ENCODE assay signal across 8 cellular contexts in the genomic region with DNA sequence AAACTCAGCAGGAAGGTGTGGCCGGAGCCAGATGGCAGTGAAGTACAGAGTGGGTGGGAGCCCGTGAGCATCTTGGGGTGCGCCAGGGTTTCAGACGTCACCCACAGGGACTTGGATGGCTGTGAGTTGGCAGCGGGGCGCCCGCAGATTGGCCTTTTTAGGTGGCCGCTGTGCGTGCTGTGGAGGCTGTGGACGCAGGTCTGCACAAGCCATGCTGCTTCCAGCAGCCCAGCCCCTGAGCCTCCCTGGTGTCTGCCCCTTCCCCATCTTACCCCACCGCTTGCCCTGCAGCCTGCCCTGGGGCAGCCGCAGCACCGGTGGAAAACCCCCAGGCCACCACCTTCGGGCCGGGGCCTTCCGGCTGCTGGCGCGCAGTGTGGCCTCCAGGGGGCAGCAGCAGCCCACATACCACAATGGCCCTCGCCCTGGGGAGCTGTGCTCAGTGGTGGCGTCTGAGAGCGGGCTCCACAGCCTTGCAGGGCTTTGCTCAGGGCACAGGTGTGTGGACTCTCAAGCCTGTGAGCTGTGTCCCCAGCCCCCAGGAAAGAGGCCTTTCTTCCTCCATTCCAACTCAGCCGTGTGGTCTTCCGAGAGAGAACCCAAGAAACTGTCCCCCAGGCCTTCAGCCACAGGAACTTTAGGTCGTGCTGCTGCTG. TPM values are rescaled to one million over a fixed set of nuclear protein-coding genes. Genes with fewer than 3 reads are reported as not detected.
DNase-seq lines count a peak whose midpoint lies in the region; ATAC-seq and TF ChIP-seq lines count a peak whose summit lies in the region.

No MANE protein-coding gene starts in this region.

- no peaks in the 10 kb centered on the region for H3K9me2 ChIP-seq in Karpas-422 (replicated peaks; ENCODE audit: insufficient read depth, low read length)

- TF ChIP-seq CTCF in RWPE2 (IDR thresholded peaks at IDR 0.05; ENCODE audit: poor library complexity, severe bottlenecking) (peak; percentile 95), foreskin fibroblast (IDR thresholded peaks at IDR 0.05; ENCODE audit: low read depth, low read length) (peak; percentile 92), testis (IDR thresholded peaks at IDR 0.05) (peak; percentile 88 to 94 (median 92))

- peak; percentile 53 for DNase-seq in SIG-M5 treated with dmso at 0.1 percent for 504 hours (lab: John Stamatoyannopoulos, UW; ENCODE audit: unreplicated experiment)
- no peak for DNase-seq in SIG-M5 (lab: John Stamatoyannopoulos, UW)
- peak; percentile 93 for DNase-seq in Karpas-422
- DNase-seq in RWPE2 (ENCODE audit: low spot score), result peak; percentile 75
- peak; percentile 37 to 82 for DNase-seq in foreskin fibroblast
- peak; percentile 48 for DNase-seq in occipital lobe (lab: John Stamatoyannopoulos, UW)
- DNase-seq in testis, result peak; percentile 76

- H3K9me3 Mint-ChIP-seq in activated T-helper 17 cell treated with anti-CD3 and anti-CD28 coated beads, Interleukin-2, amount 50 U/mL, for 72 hours, result no peaks in the 10 kb centered on the region

- H4K20me1 ChIP-seq in Karpas-422 (ENCODE audit: insufficient read depth, low read depth, low read length), result peaks cover 4% of the 10 kb centered on the region; the same call in 1 of the 2 replicates

- intact Hi-C loops in testis (cut with DNase I; ENCODE audit: low total_unique reads), result loop anchor here (5.0 kb wide), 1 partner anchor 556 kb away; no protein-coding TSS in a partner anchor

- 61 to 84% methylated on average over 10 to 24 of the region's 24 CpGs for WGBS in testis, 2 donors

- no peak overlapping the region for H3K4me2 ChIP-seq in Karpas-422 (ENCODE audit: low read depth, low read length, poor library complexity, severe bottlenecking)

- no peaks in the 10 kb centered on the region for H3K36me3 ChIP-seq in Karpas-422 (ENCODE audit: insufficient read depth, low read length)
- no peaks in the 10 kb centered on the region for H3K36me3 ChIP-seq in RWPE2 (ENCODE audit: low read depth)
- no peaks in the 10 kb centered on the region for H3K36me3 ChIP-seq in testis (ENCODE audit: low read depth, missing control alignments)

- no peaks in the 10 kb centered on the region for H3K4me1 Mint-ChIP-seq in activated T-helper 17 cell treated with anti-CD3 and anti-CD28 coated beads, Interleukin-2, amount 50 U/mL, for 72 hours

- peak overlapping the region; percentile 26; the same call in 1 of the 2 replicates for H3K9ac ChIP-seq in Karpas-422 (ENCODE audit: low read length)

- H3K36me3 Mint-ChIP-seq in activated T-helper 17 cell treated with anti-CD3 and anti-CD28 coated beads, Interleukin-2, amount 50 U/mL, for 72 hours (ENCODE audit: low read depth), result no peaks in the 10 kb centered on the region

- H3K27me3 Mint-ChIP-seq in activated T-helper 17 cell treated with anti-CD3 and anti-CD28 coated beads, Interleukin-2, amount 50 U/mL, for 72 hours, result no peaks in the 10 kb centered on the region

- TF ChIP-seq POLR2A in testis (IDR thresholded peaks at IDR 0.05), result no peak

- H3K9me3 ChIP-seq in Karpas-422 (ENCODE audit: low read length) (no peaks in the 10 kb centered on the region), RWPE2 (ENCODE audit: severe bottlenecking) (no peaks in the 10 kb centered on the region), testis (no peaks in the 10 kb centered on the region)

- H3K4me3 Mint-ChIP-seq in activated T-helper 17 cell treated with anti-CD3 and anti-CD28 coated beads, Interleukin-2, amount 50 U/mL, for 72 hours, result no peak overlapping the region

- no peak overlapping the region for H2AFZ ChIP-seq in Karpas-422 (ENCODE audit: low read length)

- H3K4me3 ChIP-seq in Karpas-422 (ENCODE audit: low read length), result no peak overlapping the region
- H3K4me3 ChIP-seq in RWPE2 (ENCODE audit: severe bottlenecking), result no peak overlapping the region
- no peak overlapping the region for H3K4me3 ChIP-seq in foreskin fibroblast (ENCODE audit: low read depth in 1 of 2, low read length in 2 of 2)
- H3K4me3 ChIP-seq in testis, result no peak overlapping the region

- ATAC-seq in RWPE2 (ENCODE audit: low read depth), result peak; percentile 78
- ATAC-seq in activated T-helper 17 cell treated with anti-CD3 and anti-CD28 coated beads, Interleukin-2, amount 50 U/mL, for 72 hours (replicated peaks), result peak; percentile 98

- H3K27ac Mint-ChIP-seq in activated T-helper 17 cell treated with anti-CD3 and anti-CD28 coated beads, Interleukin-2, amount 50 U/mL, for 72 hours, result peak overlapping the region; percentile 46

- no peak overlapping the region for H3K27ac ChIP-seq in Karpas-422 (ENCODE audit: low read length)
- no peak overlapping the region for H3K27ac ChIP-seq in RWPE2 (ENCODE audit: poor library complexity, severe bottlenecking)
- H3K27ac ChIP-seq in testis, result no peak overlapping the region

- H3K27me3 ChIP-seq in Karpas-422 (ENCODE audit: low read length), result no peaks in the 10 kb centered on the region
- no peaks in the 10 kb centered on the region for H3K27me3 ChIP-seq in RWPE2 (ENCODE audit: insufficient read depth, poor library complexity, severe bottlenecking)
- H3K27me3 ChIP-seq in testis, result no peaks in the 10 kb centered on the region

- H3K79me2 ChIP-seq in Karpas-422 (ENCODE audit: low read length), result no peaks in the 10 kb centered on the region

- no peaks in the 10 kb centered on the region; the same call in 1 of the 2 replicates for H3K4me1 ChIP-seq in Karpas-422 (ENCODE audit: low read length)
- no peaks in the 10 kb centered on the region for H3K4me1 ChIP-seq in RWPE2 (ENCODE audit: insufficient read depth, poor library complexity, severe bottlenecking)
- H3K4me1 ChIP-seq in testis, result no peaks in the 10 kb centered on the region

RNA-seq across cellular contexts. Expression of a gene that starts 11.8 kb away (rescaled TPM):
- total RNA-seq in Karpas-422 (2014; rRNA removed; shearing (Covaris generic); ENCODE audit: low replicate concordance), result 11.4 and 22.7 TPM in 2 replicates
- total RNA-seq in activated T-helper 17 cell treated with anti-CD3 and anti-CD28 coated beads, Interleukin-2, amount 50 U/mL, for 72 hours, result 10 to 100 TPM in 1 of 2 donors, 1 to 10 TPM in 1; 9.7 to 20.1 TPM
- 11.5 TPM for total RNA-seq in occipital lobe
- 10 to 100 TPM; 55.2 to 63.9 TPM for total RNA-seq in testis
- polyA plus RNA-seq in testis (ENCODE audit: insufficient read depth, low read depth, low replicate concordance), result 41.4 TPM

RNA-seq across cellular contexts. Expression of a gene that starts 49.6 kb away (rescaled TPM):
- not detected in 2 replicates for total RNA-seq in Karpas-422 (2014; rRNA removed; shearing (Covaris generic); ENCODE audit: low replicate concordance)
- total RNA-seq in activated T-helper 17 cell treated with anti-CD3 and anti-CD28 coated beads, Interleukin-2, amount 50 U/mL, for 72 hours, result 10 to 100 TPM in 1 of 2 donors, 1 to 10 TPM in 1; 1.5 to 10.2 TPM
- total RNA-seq in occipital lobe (19.3 TPM), testis (1 to 10 TPM; 1.7 to 3.8 TPM)
- polyA plus RNA-seq in testis (ENCODE audit: insufficient read depth, low read depth, low replicate concordance), result 3.7 TPM
